14 cellular contexts compared by ENCODE assay signal in the genomic region with DNA sequence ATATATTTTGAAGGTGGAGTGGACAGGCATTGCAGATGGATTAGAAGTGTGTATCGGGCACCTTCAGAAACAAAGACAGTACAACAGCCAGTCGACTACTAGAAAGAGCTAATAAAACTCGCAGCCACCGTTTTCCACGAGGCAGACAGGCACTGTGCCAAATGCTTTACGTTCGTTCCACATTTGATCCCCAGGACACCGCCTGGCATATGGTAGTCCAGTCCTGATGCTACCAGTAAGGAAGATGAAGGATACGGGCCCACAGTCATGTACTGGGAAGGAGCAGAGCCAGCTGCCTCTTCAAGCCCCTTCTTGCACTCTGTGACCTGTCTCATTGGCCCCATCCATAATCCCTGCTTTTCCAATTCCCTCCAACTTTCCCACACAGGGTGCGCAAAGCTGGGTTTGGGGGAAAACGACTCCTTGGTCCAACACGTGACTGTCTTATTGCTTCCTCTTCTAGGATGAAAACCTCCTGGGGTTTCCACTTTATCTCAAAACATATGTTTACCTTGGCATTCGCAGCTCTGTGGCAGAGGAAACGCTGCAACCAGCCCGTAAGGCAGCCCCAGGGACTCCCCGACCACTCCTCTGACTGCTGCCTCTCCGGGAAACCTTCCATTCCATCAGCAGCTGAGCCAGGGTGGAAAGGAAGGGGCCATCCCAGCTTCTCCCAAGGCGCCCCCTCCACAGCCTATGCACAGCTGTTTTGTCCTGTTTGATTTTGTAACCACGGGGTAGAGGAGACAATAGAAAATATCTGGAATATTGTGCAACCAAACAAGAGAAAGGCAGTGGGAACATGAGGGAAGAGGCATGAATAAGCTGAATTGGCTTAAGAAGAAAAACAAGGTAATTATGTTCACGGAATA.
DNase-seq lines count a peak whose midpoint lies in the region; ATAC-seq and TF ChIP-seq lines count a peak whose summit lies in the region.
"Had no signal": no experiment of that assay in that cellular context is flagged by ENCODE, and none has a peak within 500 bp of the region (broad histone marks: within the 10 kb centered on the region; RNA-seq: fewer than 3 reads in every experiment).

No MANE protein-coding gene starts in this region.

- no peaks in the 10 kb centered on the region for H3K9me3 Mint-ChIP-seq in activated CD8-positive, alpha-beta T cell treated with anti-CD3 and anti-CD28 coated beads for 36 hours
- H3K9me3 Mint-ChIP-seq: activated T-cell treated with anti-CD3 and anti-CD28 coated beads, Interleukin-2, amount 50 U/mL, for 72 hours; stimulated activated effector memory CD8-positive, alpha-beta T cell treated with anti-CD3 and anti-CD28 coated beads, Interleukin-12 subunit alpha, Interleukin-12 subunit beta, amount 100 ng/mL, for 72 hours had no signal

- H3K27ac Mint-ChIP-seq in activated CD8-positive, alpha-beta T cell treated with anti-CD3 and anti-CD28 coated beads for 36 hours, result no peak overlapping the region
- H3K27ac Mint-ChIP-seq: activated T-cell treated with anti-CD3 and anti-CD28 coated beads, Interleukin-2, amount 50 U/mL, for 72 hours; WTC11 had no signal

- no peaks in the 10 kb centered on the region for H3K36me3 ChIP-seq in tibial artery

- no peak overlapping the region for H3K4me3 Mint-ChIP-seq in activated CD8-positive, alpha-beta T cell treated with anti-CD3 and anti-CD28 coated beads for 36 hours
- H3K4me3 Mint-ChIP-seq: activated T-cell treated with anti-CD3 and anti-CD28 coated beads, Interleukin-2, amount 50 U/mL, for 72 hours; stimulated activated effector memory CD8-positive, alpha-beta T cell treated with anti-CD3 and anti-CD28 coated beads, Interleukin-12 subunit alpha, Interleukin-12 subunit beta, amount 100 ng/mL, for 72 hours; WTC11 had no signal

- no peak overlapping the region for H3K27ac ChIP-seq in tibial artery

- TF ChIP-seq CTCF in tibial artery (IDR thresholded peaks at IDR 0.05), result no peak
- TF ChIP-seq CTCF in activated CD8-positive, alpha-beta T cell treated with anti-CD3 and anti-CD28 coated beads for 36 hours (IDR thresholded peaks at IDR 0.05), result no peak

- POLR2A ChIA-PET in activated CD8-positive, alpha-beta T cell treated with anti-CD3 and anti-CD28 coated beads for 36 hours (lab: Charles Lee), result no interaction called here

- H3K36me3 Mint-ChIP-seq in activated CD8-positive, alpha-beta T cell treated with anti-CD3 and anti-CD28 coated beads for 36 hours (ENCODE audit: low read depth), result no peaks in the 10 kb centered on the region
- H3K36me3 Mint-ChIP-seq: stimulated activated effector memory CD8-positive, alpha-beta T cell treated with anti-CD3 and anti-CD28 coated beads, Interleukin-12 subunit alpha, Interleukin-12 subunit beta, amount 100 ng/mL, for 72 hours; WTC11 had no signal

- ATAC-seq in left lobe of liver, result peak; percentile 27
- no peak for ATAC-seq in activated CD8-positive, alpha-beta T cell treated with anti-CD3 and anti-CD28 coated beads for 36 hours
- ATAC-seq: activated T-cell treated with anti-CD3 and anti-CD28 coated beads, Interleukin-2, amount 50 U/mL, for 72 hours; stimulated activated effector memory CD8-positive, alpha-beta T cell treated with anti-CD3 and anti-CD28 coated beads, Interleukin-12 subunit alpha, Interleukin-12 subunit beta, amount 100 ng/mL, for 72 hours; WTC11 had no signal

- peaks cover 0 to 4% of the 10 kb centered on the region in 2 donors for H3K27me3 ChIP-seq in tibial artery

- peaks cover 2% of the 10 kb centered on the region for H3K27me3 Mint-ChIP-seq in activated CD8-positive, alpha-beta T cell treated with anti-CD3 and anti-CD28 coated beads for 36 hours

- H3K9me3 ChIP-seq in tibial artery, result no peaks in the 10 kb centered on the region

- CTCF ChIA-PET in activated CD8-positive, alpha-beta T cell treated with anti-CD3 and anti-CD28 coated beads for 36 hours (lab: Charles Lee), result interaction anchor here (0.9 kb wide), 1 partner anchor 115 kb away, joined by 3 read pairs; no protein-coding TSS in a partner anchor

- peaks cover 0 to 8% (median 2%) of the 10 kb centered on the region in 4 donors for H3K4me1 ChIP-seq in tibial artery

- peaks cover 12% of the 10 kb centered on the region for H3K4me1 Mint-ChIP-seq in activated CD8-positive, alpha-beta T cell treated with anti-CD3 and anti-CD28 coated beads for 36 hours (ENCODE audit: low read depth)
- H3K4me1 Mint-ChIP-seq: WTC11 had no signal

- DNase-seq in NCI-H2171 treated with DMSO at 0.1 percent for 48 hours (lab: John Stamatoyannopoulos, UW), result peak; percentile 2
- no peak for DNase-seq in NCI-H2171 (lab: John Stamatoyannopoulos, UW)
- peak; percentile 10 for DNase-seq in fibroblast of peridontal ligament (ENCODE audit: extremely low read depth)
- DNase-seq in left lobe of liver (ENCODE audit: low spot score), result no peak
- DNase-seq in tibial artery, result peak; percentile 49 to 70
- DNase-seq in activated CD8-positive, alpha-beta T cell treated with anti-CD3 and anti-CD28 coated beads for 36 hours, result no peak
- no peak for DNase-seq in glomerular visceral epithelial cell (ENCODE audit: extremely low spot score)
- no peak for DNase-seq in kidney tubule cell (ENCODE audit: low spot score)
- DNase-seq: activated T-cell treated with anti-CD3 and anti-CD28 coated beads, Interleukin-2, amount 50 U/mL, for 72 hours; HCEC 1CT; NCI-H187 treated with DMSO at 0.1 percent for 48 hours; posterior cingulate gyrus had no signal

- H3K4me3 ChIP-seq in tibial artery, result no peak overlapping the region

- intact Hi-C loops in tibial artery (cut with DNase I; ENCODE audit: low total_unique reads), result loop anchor here (10.0 kb wide), 1 partner anchor 70 kb away; no protein-coding TSS in a partner anchor
- intact Hi-C loops in activated CD8-positive, alpha-beta T cell treated with anti-CD3 and anti-CD28 coated beads for 36 hours (cut with micrococcal nuclease), result no loop called here

Comparison
In these comparisons a context has a peak if more than half of its experiments do, and no peak if none do; other contexts are left out.
1. DNase-seq: peak in NCI-H2171 treated with DMSO at 0.1 percent for 48 hours (single experiment), fibroblast of peridontal ligament (single experiment) and tibial artery (2 of 2); none in NCI-H2171 (single experiment), left lobe of liver (single experiment), activated CD8-positive, alpha-beta T cell treated with anti-CD3 and anti-CD28 coated beads for 36 hours (single experiment), glomerular visceral epithelial cell (single experiment) and kidney tubule cell (single experiment).